In the genomic region with DNA sequence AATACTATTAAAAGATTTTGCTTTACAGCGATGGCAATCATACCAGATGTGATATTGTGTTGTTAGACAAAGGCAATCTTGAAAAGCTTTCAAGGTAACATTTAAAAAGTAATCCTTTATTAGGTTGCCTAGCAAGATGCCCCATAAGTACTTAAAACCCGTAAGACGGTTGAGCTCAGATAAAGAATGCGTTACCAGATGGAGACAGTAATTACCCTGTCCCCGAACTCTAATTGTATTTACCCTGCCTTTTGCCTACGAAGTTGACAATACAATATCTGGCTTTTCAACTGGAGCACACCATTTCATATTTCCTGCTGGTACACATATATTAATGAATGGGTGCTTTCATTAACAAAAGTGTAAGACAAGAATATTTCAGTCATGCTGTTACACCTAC, we compare ENCODE assay signal across 20 cellular contexts.
DNase-seq lines count a peak whose midpoint lies in the region; ATAC-seq and TF ChIP-seq lines count a peak whose summit lies in the region.
"Had no signal": no experiment of that assay in that cellular context is flagged by ENCODE, and none has a peak within 500 bp of the region (broad histone marks: within the 10 kb centered on the region; RNA-seq: fewer than 3 reads in every experiment).

No MANE protein-coding gene starts in this region.

- no peaks in the 10 kb centered on the region for H3K9me3 Mint-ChIP-seq in osteocyte (ENCODE audit: unreplicated experiment)
- peaks cover 8 to 10% of the 10 kb centered on the region in 2 donors for H3K9me3 Mint-ChIP-seq in activated naive CD4-positive, alpha-beta T cell treated with anti-CD3 and anti-CD28 coated beads, Interleukin-2, amount 50 U/mL, for 72 hours

- peaks cover 11% of the 10 kb centered on the region for H3K4me1 ChIP-seq in hepatocyte (ENCODE audit: insufficient read depth)
- peaks cover 0 to 4% (median 0%) of the 10 kb centered on the region in 4 donors for H3K4me1 ChIP-seq in transverse colon
- H3K4me1 ChIP-seq: colonic mucosa had no signal

- H3K36me3 ChIP-seq in hepatocyte (replicated peaks; ENCODE audit: insufficient read depth, low read depth) (no peaks in the 10 kb centered on the region), transverse colon (no peaks in the 10 kb centered on the region)
- H3K36me3 ChIP-seq: colonic mucosa had no signal

- intact Hi-C loops in left cardiac atrium (cut with DNase I) (no loop called here), transverse colon (cut with DNase I; ENCODE audit: low total_unique reads) (no loop called here)

- H3K36me3 Mint-ChIP-seq in osteocyte (ENCODE audit: unreplicated experiment) = peaks cover 3% of the 10 kb centered on the region
- peaks cover 16 to 22% of the 10 kb centered on the region in 2 donors for H3K36me3 Mint-ChIP-seq in activated naive CD4-positive, alpha-beta T cell treated with anti-CD3 and anti-CD28 coated beads, Interleukin-2, amount 50 U/mL, for 72 hours
- H3K36me3 Mint-ChIP-seq: mesothelial cell of epicardium had no signal

- peaks cover 24% of the 10 kb centered on the region for H3K27me3 Mint-ChIP-seq in osteocyte (ENCODE audit: unreplicated experiment)

- no peak overlapping the region for H3K27ac ChIP-seq in hepatocyte
- no peak overlapping the region for H3K27ac ChIP-seq in transverse colon
- H3K27ac ChIP-seq: colonic mucosa, KMS-11 had no signal

- no peaks in the 10 kb centered on the region for H4K20me1 ChIP-seq in hepatocyte (ENCODE audit: insufficient read depth, poor library complexity, severe bottlenecking)

- H3K4me3 Mint-ChIP-seq in osteocyte (ENCODE audit: unreplicated experiment) = no peak overlapping the region
- H3K4me3 Mint-ChIP-seq: CD4-positive, alpha-beta T cell; mesothelial cell of epicardium; natural killer cell treated with Interleukin-12 subunit alpha and Interleukin-12 subunit beta and Interleukin-15 and Interleukin-18, amount 100 ng/mL, for 72 hours; stimulated activated naive B cell treated with anti-CD40 and anti-IgM and Interleukin-4, amounts not matched to agents 10 μg/mL and 1 μg/mL and 100 μg/mL, for 72 hours; T-helper 1 cell treated with Interleukin-12 subunit alpha and Interleukin-12 subunit beta and Interleukin-4 antibody, amounts not matched to agents 30 μg/mL and 1 μg/mL, for 36 hours had no signal

- H3K4me1 Mint-ChIP-seq in osteocyte (ENCODE audit: unreplicated experiment) = peaks cover 3% of the 10 kb centered on the region

- in situ Hi-C loops in transverse colon (cut with MboI; ENCODE audit: low pct_ligation_motif_present in 1 of 4, low pct_unique_long_range_greater_than_20kb in 1 of 4, low sequenced_read_pairs in 3 of 4) = no loop called here

- no peak for TF ChIP-seq EP300 in transverse colon (IDR thresholded peaks at IDR 0.05; ENCODE audit: low read depth)

- no peak for TF ChIP-seq CTCF in hepatocyte (IDR thresholded peaks at IDR 0.05; ENCODE audit: poor library complexity)
- TF ChIP-seq CTCF in osteocyte (IDR thresholded peaks at IDR 0.05) = no peak
- no peak for TF ChIP-seq CTCF in transverse colon (IDR thresholded peaks at IDR 0.05)

- peak; percentile 57 for DNase-seq in DMS153 (lab: John Stamatoyannopoulos, UW)
- peak; percentile 83 for DNase-seq in NCI-H1436 treated with DMSO at 0.1 percent for 48 hours (lab: John Stamatoyannopoulos, UW)
- DNase-seq in NCI-H345 treated with DMSO at 0.1 percent for 48 hours (lab: John Stamatoyannopoulos, UW; ENCODE audit: unreplicated experiment) = peak; percentile 56
- no peak for DNase-seq in hepatocyte (ENCODE audit: low spot score)
- DNase-seq in osteocyte (ENCODE audit: extremely low spot score, unreplicated experiment) = no peak
- DNase-seq in activated naive CD4-positive, alpha-beta T cell treated with anti-CD3 and anti-CD28 coated beads, Interleukin-2, amount 50 U/mL, for 72 hours (ENCODE audit: low spot score in 2 of 2) = no peak
- no peak for DNase-seq in left cardiac atrium
- no peak for DNase-seq in transverse colon
- DNase-seq: activated CD4-positive, alpha-beta T cell treated with anti-CD3 and anti-CD28 coated beads, Interleukin-2, amount 50 U/mL, for 4 hours; activated CD8-positive, alpha-beta memory T cell treated with anti-CD3 and anti-CD28 coated beads, Interleukin-2, amount 50 U/mL, for 48 hours; activated effector memory CD4-positive, alpha-beta T cell treated with anti-CD3 and anti-CD28 coated beads, Interleukin-2, amount 50 U/mL, for 16 hours; CD4-positive, alpha-beta T cell; colonic mucosa; NCI-H526; posterior cingulate gyrus; stimulated activated naive B cell treated with anti-CD40 and anti-IgM and Interleukin-4, amounts not matched to agents 10 μg/mL and 1 μg/mL and 100 μg/mL, for 72 hours had no signal

- TF ChIP-seq POLR2A in transverse colon (IDR thresholded peaks at IDR 0.05) = no peak

- no peak overlapping the region for H2AFZ ChIP-seq in hepatocyte

- no peaks in the 10 kb centered on the region for H3K79me2 ChIP-seq in hepatocyte

- H3K9me2 ChIP-seq in hepatocyte (replicated peaks; ENCODE audit: insufficient read depth) = no peaks in the 10 kb centered on the region

- H3K27ac Mint-ChIP-seq in osteocyte (ENCODE audit: unreplicated experiment) = no peak overlapping the region
- H3K27ac Mint-ChIP-seq in activated naive CD4-positive, alpha-beta T cell treated with anti-CD3 and anti-CD28 coated beads, Interleukin-2, amount 50 U/mL, for 72 hours = no peak overlapping the region
- H3K27ac Mint-ChIP-seq: CD4-positive, alpha-beta T cell; mesothelial cell of epicardium; natural killer cell treated with Interleukin-12 subunit alpha and Interleukin-12 subunit beta and Interleukin-15 and Interleukin-18, amount 100 ng/mL, for 72 hours; stimulated activated naive B cell treated with anti-CD40 and anti-IgM and Interleukin-4, amounts not matched to agents 10 μg/mL and 1 μg/mL and 100 μg/mL, for 72 hours had no signal

- 41% methylated on average over 6 of the region's 6 CpGs for WGBS in hepatocyte (ENCODE audit: low lambda C conversion rate, missing lambda C conversion rate)
- WGBS in transverse colon (ENCODE audit: low coverage in 1 of 2), 2 donors = 62 to 66% methylated on average over 6 of the region's 6 CpGs

- H3K27me3 ChIP-seq in hepatocyte (no peaks in the 10 kb centered on the region), transverse colon (no peaks in the 10 kb centered on the region)
- H3K27me3 ChIP-seq: colonic mucosa had no signal

- no peak for ATAC-seq in activated naive CD4-positive, alpha-beta T cell treated with anti-CD3 and anti-CD28 coated beads, Interleukin-2, amount 50 U/mL, for 72 hours
- no peak for ATAC-seq in left cardiac atrium
- ATAC-seq: natural killer cell treated with Interleukin-12 subunit alpha and Interleukin-12 subunit beta and Interleukin-15 and Interleukin-18, amount 100 ng/mL, for 72 hours; stimulated activated naive B cell treated with anti-CD40 and anti-IgM and Interleukin-4, amounts not matched to agents 10 μg/mL and 1 μg/mL and 100 μg/mL, for 72 hours had no signal

- no peaks in the 10 kb centered on the region for H3K9me3 ChIP-seq in hepatocyte (ENCODE audit: low read depth)
- no peaks in the 10 kb centered on the region for H3K9me3 ChIP-seq in transverse colon
- H3K9me3 ChIP-seq: colonic mucosa had no signal

- no peak overlapping the region for H3K4me3 ChIP-seq in hepatocyte
- no peak overlapping the region for H3K4me3 ChIP-seq in transverse colon
- H3K4me3 ChIP-seq: colonic mucosa had no signal

- H3K4me2 ChIP-seq in hepatocyte = peak overlapping the region; percentile 47
- H3K4me2 ChIP-seq: KMS-11 had no signal

Comparison
In these comparisons a context has a peak if more than half of its experiments do, and no peak if none do; other contexts are left out.
1. DNase-seq: peak in DMS153 (single experiment), NCI-H1436 treated with DMSO at 0.1 percent for 48 hours (single experiment) and NCI-H345 treated with DMSO at 0.1 percent for 48 hours (single experiment); none in hepatocyte (single experiment), osteocyte (single experiment), activated naive CD4-positive, alpha-beta T cell treated with anti-CD3 and anti-CD28 coated beads, Interleukin-2, amount 50 U/mL, for 72 hours (0 of 2), left cardiac atrium (single experiment) and transverse colon (single experiment).